In genomic region chr14:75499084-75499875, GRCh38 we compare ENCODE assay signal across 11 cellular contexts. TPM values are rescaled to one million over a fixed set of nuclear protein-coding genes. Genes with fewer than 3 reads are reported as not detected.
DNase-seq lines count a peak whose midpoint lies in the region; ATAC-seq, FAIRE-seq and TF ChIP-seq lines count a peak whose summit lies in the region.
"Had no signal": no experiment of that assay in that cellular context is flagged by ENCODE, and none has a peak within 500 bp of the region (broad histone marks: within the 10 kb centered on the region; RNA-seq: fewer than 3 reads in every experiment).

No MANE protein-coding gene starts in this region.

- H3K27ac ChIP-seq in kidney (ENCODE audit: low read depth in 2 of 2, low read length in 2 of 2) (no peak overlapping the region), coronary artery (no peak overlapping the region)

- H3K36me3 ChIP-seq in kidney (ENCODE audit: control insufficient read depth in 1 of 2, insufficient read depth in 2 of 2, low read length in 2 of 2): no peaks in the 10 kb centered on the region

- no peak for FAIRE-seq in kidney (lab: Jason Lieb, UNC)
- FAIRE-seq: H54 had no signal

- intact Hi-C loops in kidney (cut with DNase I): no loop called here

- DNase-seq in T-helper 1 cell (no peak), osteocyte (ENCODE audit: extremely low spot score, unreplicated experiment) (peak; percentile 38), kidney (no peak), coronary artery (ENCODE audit: low spot score) (no peak), NCI-H2196 (lab: John Stamatoyannopoulos, UW; ENCODE audit: unreplicated experiment) (no peak)
- DNase-seq: 8988T had no signal

- TF ChIP-seq CTCF in osteocyte (IDR thresholded peaks at IDR 0.05) (no peak), kidney (IDR thresholded peaks at IDR 0.05; ENCODE audit: borderline replicate concordance, extremely low read depth, insufficient read depth) (no peak), coronary artery (IDR thresholded peaks at IDR 0.05) (no peak)

- peaks cover 4% of the 10 kb centered on the region for H3K36me3 Mint-ChIP-seq in T-helper 1 cell treated with Interleukin-12 subunit alpha and Interleukin-12 subunit beta and Interleukin-4 antibody, amounts not matched to agents 30 μg/mL and 1 μg/mL, for 36 hours (ENCODE audit: low read depth)
- H3K36me3 Mint-ChIP-seq in osteocyte (ENCODE audit: unreplicated experiment): no peaks in the 10 kb centered on the region

- no peak overlapping the region for H3K9ac ChIP-seq in kidney (ENCODE audit: low read length in 2 of 2)

- H3K9me3 Mint-ChIP-seq in T-helper 1 cell treated with Interleukin-12 subunit alpha and Interleukin-12 subunit beta and Interleukin-4 antibody, amounts not matched to agents 30 μg/mL and 1 μg/mL, for 36 hours: no peaks in the 10 kb centered on the region
- H3K9me3 Mint-ChIP-seq in osteocyte (ENCODE audit: unreplicated experiment): no peaks in the 10 kb centered on the region

- H3K4me3 ChIP-seq in kidney (ENCODE audit: low read length in 2 of 2) (no peak overlapping the region), coronary artery (no peak overlapping the region)

- H3K27me3 Mint-ChIP-seq in T-helper 1 cell treated with Interleukin-12 subunit alpha and Interleukin-12 subunit beta and Interleukin-4 antibody, amounts not matched to agents 30 μg/mL and 1 μg/mL, for 36 hours (ENCODE audit: low read depth): no peaks in the 10 kb centered on the region
- peaks cover 13% of the 10 kb centered on the region for H3K27me3 Mint-ChIP-seq in osteocyte (ENCODE audit: unreplicated experiment)

- no peaks in the 10 kb centered on the region for H3K9me3 ChIP-seq in kidney (ENCODE audit: control insufficient read depth in 1 of 2, low read length in 2 of 2)

- H3K4me1 ChIP-seq in kidney (ENCODE audit: control insufficient read depth in 1 of 2, insufficient read depth in 1 of 2, low read depth in 1 of 2, low read length in 2 of 2): no peaks in the 10 kb centered on the region

- H3K4me1 Mint-ChIP-seq in T-helper 1 cell treated with Interleukin-12 subunit alpha and Interleukin-12 subunit beta and Interleukin-4 antibody, amounts not matched to agents 30 μg/mL and 1 μg/mL, for 36 hours (ENCODE audit: low read depth): peaks cover 42% of the 10 kb centered on the region
- no peaks in the 10 kb centered on the region for H3K4me1 Mint-ChIP-seq in osteocyte (ENCODE audit: unreplicated experiment)

- no peak overlapping the region for H3K4me3 Mint-ChIP-seq in T-helper 1 cell treated with Interleukin-12 subunit alpha and Interleukin-12 subunit beta and Interleukin-4 antibody, amounts not matched to agents 30 μg/mL and 1 μg/mL, for 36 hours
- H3K4me3 Mint-ChIP-seq in osteocyte (ENCODE audit: unreplicated experiment): no peak overlapping the region

- peak overlapping the region; percentile 79 for H3K27ac Mint-ChIP-seq in T-helper 1 cell treated with Interleukin-12 subunit alpha and Interleukin-12 subunit beta and Interleukin-4 antibody, amounts not matched to agents 30 μg/mL and 1 μg/mL, for 36 hours
- no peak overlapping the region for H3K27ac Mint-ChIP-seq in osteocyte (ENCODE audit: unreplicated experiment)

- ATAC-seq in GM21526 (IDR thresholded peaks at IDR 0.05; ENCODE audit: low FRiP score, unreplicated experiment) (peak; percentile 48), HG03432 (IDR thresholded peaks at IDR 0.05; ENCODE audit: unreplicated experiment) (peak; percentile 81)

RNA-seq across cellular contexts. Expression of gene BATF, which starts 23.0 kb away (rescaled TPM):
- total RNA-seq in osteocyte (not detected in 2 replicates), kidney (3.7 TPM)
- 1.6 TPM for polyA plus RNA-seq in kidney (ENCODE audit: insufficient read depth, low read depth, low replicate concordance)
- total RNA-seq: NCI-H460 had no signal
